In genomic region chr6:96925290-96925687, GRCh38 we compare ENCODE assay signal across 1 cellular context.
TF ChIP-seq lines count a peak whose summit lies in the region.

No MANE protein-coding gene starts in this region.

TF ChIP-seq in GM12878, 131 proteins besides CTCF, POLR2A, EP300 and RAD21 (continued from another document):
- TF ChIP-seq MLLT1 (IDR thresholded peaks at IDR 0.05) (no peak), KAT2A (conservative IDR thresholded peaks at IDR 0.05; ENCODE audit: control insufficient read depth, low read depth, low read length) (no peak), GABPA (IDR thresholded peaks at IDR 0.05; ENCODE audit: low read depth) (no peak), HCFC1 (IDR thresholded peaks at IDR 0.05; ENCODE audit: low read length) (no peak), RELA (IDR thresholded peaks at IDR 0.05; ENCODE audit: borderline replicate concordance, partially characterized antibody) (no peak), IRF3 (IDR thresholded peaks at IDR 0.05) (no peak), EZH2 (IDR thresholded peaks at IDR 0.05; ENCODE audit: borderline replicate concordance, control insufficient read depth, low read depth, low read length) (no peak), PAX5 (IDR thresholded peaks at IDR 0.05; ENCODE audit: borderline replicate concordance, low read depth, low read length) (no peak), SREBF2 (IDR thresholded peaks at IDR 0.05; ENCODE audit: low read length) (no peak), SIX5 (IDR thresholded peaks at IDR 0.05; ENCODE audit: low read depth, low read length, severe bottlenecking) (no peak), IRF4 (IDR thresholded peaks at IDR 0.05; ENCODE audit: low read depth, low read length) (no peak)
